26 cellular contexts compared by ENCODE assay signal in genomic region chr2:1598800-1599199, GRCh38.
"Had no signal": no experiment of that assay in that cellular context is flagged by ENCODE, and none has a peak within 500 bp of the region (broad histone marks: within the 10 kb centered on the region; RNA-seq: fewer than 3 reads in every experiment).

No MANE protein-coding gene starts in this region.

- H3K4me1 ChIP-seq: colonic mucosa had no signal

- ATAC-seq: activated CD8-positive, alpha-beta memory T cell treated with anti-CD3 and anti-CD28 coated beads, Interleukin-2, amount 10 ng/mL, durations not matched to agents 7 days and 5 days; activated CD8-positive, alpha-beta T cell treated with anti-CD3 and anti-CD28 coated beads for 36 hours; activated T-cell treated with anti-CD3 and anti-CD28 coated beads, Interleukin-2, amount 50 U/mL, for 72 hours; effector memory CD8-positive, alpha-beta T cell; left ventricle myocardium superior; sciatic nerve; stimulated activated naive CD8-positive, alpha-beta T cell treated with anti-CD3 and anti-CD28 coated beads, Interleukin-15, Interleukin-2, amounts not matched to agents 100 U/mL and 50 U/mL, for 24 hours; T-helper 17 cell had no signal

- H3K36me3 ChIP-seq: colonic mucosa, neutrophil, thoracic aorta, vagina had no signal

- H3K9me3 ChIP-seq: colonic mucosa, neutrophil, thoracic aorta, vagina had no signal

- FAIRE-seq: bronchial epithelial cell, endothelial cell of umbilical vein had no signal

- H3K4me3 ChIP-seq: colonic mucosa, dorsolateral prefrontal cortex, skin epidermis, thoracic aorta, vagina had no signal

- H3K27ac ChIP-seq: colonic mucosa, dorsolateral prefrontal cortex, neutrophil, skin epidermis, thoracic aorta had no signal

- H3K27me3 ChIP-seq: colonic mucosa, neutrophil, vagina had no signal

- DNase-seq: activated CD4-positive, alpha-beta T cell treated with anti-CD3 and anti-CD28 coated beads for 1 hour; activated CD4-positive, alpha-beta T cell treated with anti-CD3 and anti-CD28 coated beads, Interleukin-2, amount 50 U/mL, for 1 hour; activated CD8-positive, alpha-beta memory T cell treated with anti-CD3 and anti-CD28 coated beads, Interleukin-2, amount 10 ng/mL, durations not matched to agents 7 days and 5 days; activated CD8-positive, alpha-beta T cell treated with anti-CD3 and anti-CD28 coated beads for 36 hours; activated naive CD4-positive, alpha-beta T cell treated with anti-CD3 and anti-CD28 coated beads, Interleukin-2, amount 10 ng/mL, durations not matched to agents 7 days and 5 days; activated T-cell treated with anti-CD3 and anti-CD28 coated beads for 4 hours; activated T-cell treated with anti-CD3 and anti-CD28 coated beads, Interleukin-2, amount 50 U/mL, for 72 hours; anterior cingulate cortex; colonic mucosa; effector memory CD8-positive, alpha-beta T cell; left ventricle myocardium superior; nephron progenitor cell; stimulated activated CD4-positive, alpha-beta T cell treated with anti-CD3 and anti-CD28 coated beads, Interleukin-12 subunit alpha, Interleukin-12 subunit beta, amount 100 ng/mL, for 4 hours; stimulated activated CD4-positive, alpha-beta T cell treated with anti-CD3 and anti-CD28 coated beads, Interleukin-4, amount 100 ng/mL, for 1 hour; stimulated activated naive CD8-positive, alpha-beta T cell treated with anti-CD3 and anti-CD28 coated beads, Interleukin-15, Interleukin-2, amounts not matched to agents 100 U/mL and 50 U/mL, for 24 hours; T-helper 17 cell; T1000; trophoblast cell had no signal
